In genomic region chr1:35882586-35882944, GRCh38 we compare ENCODE assay signal across 8 cellular contexts. TPM values are rescaled to one million over a fixed set of nuclear protein-coding genes. Genes with fewer than 3 reads are reported as not detected.
DNase-seq lines count a peak whose midpoint lies in the region; TF ChIP-seq lines count a peak whose summit lies in the region.

No MANE protein-coding gene starts in this region.

- no peak for TF ChIP-seq CTCF in stomach (IDR thresholded peaks at IDR 0.05)

- H3K4me1 ChIP-seq in stomach = peaks cover 28 to 51% (median 42%) of the 10 kb centered on the region in 4 donors

- H3K4me3 Mint-ChIP-seq in activated naive CD8-positive, alpha-beta T cell treated with anti-CD3 and anti-CD28 coated beads for 36 hours = peak overlapping the region; percentile 61
- H3K4me3 Mint-ChIP-seq in immature natural killer cell = peak overlapping the region; percentile 20 to 94 (median 76)

- no peak overlapping the region for H3K27ac Mint-ChIP-seq in activated naive CD8-positive, alpha-beta T cell treated with anti-CD3 and anti-CD28 coated beads for 36 hours
- H3K27ac Mint-ChIP-seq in immature natural killer cell = peak overlapping the region in 4 of 6 donors; percentile 5 to 78 (median 29)

- no peaks in the 10 kb centered on the region for H3K36me3 ChIP-seq in stomach

- no peak for TF ChIP-seq EP300 in stomach (IDR thresholded peaks at IDR 0.05)

- intact Hi-C loops in stomach (cut with DNase I; ENCODE audit: low total_unique reads) = no loop called here

- H3K27me3 Mint-ChIP-seq in activated naive CD8-positive, alpha-beta T cell treated with anti-CD3 and anti-CD28 coated beads for 36 hours = no peaks in the 10 kb centered on the region
- H3K27me3 Mint-ChIP-seq in immature natural killer cell (ENCODE audit: low read depth in 3 of 3) = peaks cover 0 to 8% (median 0%) of the 10 kb centered on the region in 3 donors

- H3K27ac ChIP-seq in stomach = peak overlapping the region in 2 of 5 donors; percentile 88 to 90

- no peaks in the 10 kb centered on the region for H3K27me3 ChIP-seq in stomach

- H3K9me3 Mint-ChIP-seq in activated naive CD8-positive, alpha-beta T cell treated with anti-CD3 and anti-CD28 coated beads for 36 hours = no peaks in the 10 kb centered on the region
- no peaks in the 10 kb centered on the region for H3K9me3 Mint-ChIP-seq in immature natural killer cell

- WGBS in stomach, 5 donors = 47 to 52% (median 51%) methylated on average over 16 of the region's 16 CpGs

- peak; percentile 40 for DNase-seq in DMS53 (lab: John Stamatoyannopoulos, UW)
- no peak for DNase-seq in DMS53 treated with DMSO at 0.1 percent for 48 hours (lab: John Stamatoyannopoulos, UW; ENCODE audit: unreplicated experiment)
- DNase-seq in activated naive CD8-positive, alpha-beta T cell treated with anti-CD3 and anti-CD28 coated beads for 36 hours = no peak
- DNase-seq in immature natural killer cell = peak in 1 of 3 donors; percentile 1
- DNase-seq in stomach = no peak
- DNase-seq in GOT3 (lab: John Stamatoyannopoulos, UW) = no peak
- no peak for DNase-seq in activated CD4-positive, CD25-positive, alpha-beta regulatory T cell treated with anti-CD3 and anti-CD28 coated beads, Interleukin-2, amount 50 U/mL, for 72 hours
- DNase-seq in EL = no peak

- no peak for TF ChIP-seq POLR2A in stomach (IDR thresholded peaks at IDR 0.05)

- H3K4me1 Mint-ChIP-seq in activated naive CD8-positive, alpha-beta T cell treated with anti-CD3 and anti-CD28 coated beads for 36 hours = peaks cover 36% of the 10 kb centered on the region
- H3K4me1 Mint-ChIP-seq in immature natural killer cell = peaks cover 33 to 50% of the 10 kb centered on the region in 2 donors

- no peaks in the 10 kb centered on the region for H3K9me3 ChIP-seq in stomach

- peak overlapping the region; percentile 95 to 100 (median 98) for H3K4me3 ChIP-seq in stomach

- H3K36me3 Mint-ChIP-seq in activated naive CD8-positive, alpha-beta T cell treated with anti-CD3 and anti-CD28 coated beads for 36 hours = no peaks in the 10 kb centered on the region
- H3K36me3 Mint-ChIP-seq in immature natural killer cell = no peaks in the 10 kb centered on the region

RNA-seq across cellular contexts. Expression of gene AGO1, which starts 0.4 kb away (rescaled TPM):
- total RNA-seq in activated naive CD8-positive, alpha-beta T cell treated with anti-CD3 and anti-CD28 coated beads for 36 hours = 10 to 100 TPM; 40.4 to 40.8 TPM
- polyA plus RNA-seq in immature natural killer cell (1 to 10 TPM; 6.3 to 9.9 (median 7.0) TPM), stomach (1 to 10 TPM; 2.2 to 3.7 (median 3.4) TPM)
- 10 to 100 TPM in 4 of 5 donors, 1 to 10 TPM in 1; 8.0 to 20.3 (median 12.3) TPM for total RNA-seq in stomach

RNA-seq across cellular contexts. Expression of gene AGO3, which starts 48.3 kb away (rescaled TPM):
- total RNA-seq in activated naive CD8-positive, alpha-beta T cell treated with anti-CD3 and anti-CD28 coated beads for 36 hours = 10 to 100 TPM; 24.5 to 26.0 TPM
- polyA plus RNA-seq in immature natural killer cell (10 to 100 TPM in 1 of 3 donors, 1 to 10 TPM in 2; 6.9 to 12.8 (median 9.3) TPM), stomach (1 to 10 TPM; 1.9 to 2.3 (median 2.2) TPM)
- 10 to 100 TPM; 11.9 to 33.8 (median 13.9) TPM for total RNA-seq in stomach
